Comparison of ENCODE assay signal across 1 cellular context in the genomic region with DNA sequence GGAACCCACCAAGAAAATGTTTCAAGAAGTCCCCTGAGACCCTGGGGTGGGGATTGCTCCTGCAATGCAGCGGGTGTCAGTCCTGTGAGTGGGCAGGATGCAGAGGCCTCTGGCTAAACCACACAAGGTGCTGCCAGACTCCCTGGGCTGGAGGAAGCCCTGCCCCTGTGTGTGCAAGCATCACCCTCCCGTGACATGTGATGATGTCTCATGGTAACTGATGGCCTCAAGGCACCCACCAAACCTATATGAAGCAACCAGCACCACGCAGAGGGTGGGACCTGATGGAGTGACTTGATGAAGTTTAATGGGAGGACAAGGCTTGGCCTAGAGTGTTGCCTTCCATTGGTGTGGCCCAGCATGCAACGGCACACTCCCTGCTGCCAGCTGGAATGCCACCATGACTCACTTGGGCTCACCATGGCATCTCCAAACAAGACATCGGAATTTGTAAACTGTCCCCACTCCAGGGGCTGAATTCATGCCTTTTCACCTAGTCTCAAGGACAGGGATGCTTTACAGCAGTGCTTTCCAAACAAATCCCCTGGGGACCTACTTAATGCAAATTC.
TF ChIP-seq lines count a peak whose summit lies in the region.

No MANE protein-coding gene starts in this region.

TF ChIP-seq in HepG2, 621 proteins besides CTCF, POLR2A, EP300 and RAD21 (continued from another document):
- TF ChIP-seq, protein P1, sequence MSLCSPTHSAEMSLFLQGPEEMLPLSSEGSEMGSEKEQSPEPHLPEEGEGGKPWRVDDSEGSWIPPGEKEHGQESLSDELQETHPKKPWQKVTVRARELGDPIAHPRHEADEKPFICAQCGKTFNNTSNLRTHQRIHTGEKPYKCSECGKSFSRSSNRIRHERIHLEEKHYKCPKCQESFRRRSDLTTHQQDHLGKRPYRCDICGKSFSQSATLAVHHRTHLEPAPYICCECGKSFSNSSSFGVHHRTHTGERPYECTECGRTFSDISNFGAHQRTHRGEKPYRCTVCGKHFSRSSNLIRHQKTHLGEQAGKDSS (CRISPR knock-in tag; IDR thresholded peaks at IDR 0.05; ENCODE audit: borderline replicate concordance, low read depth): no peak
- no peak for TF ChIP-seq ZNF569 (CRISPR knock-in tag; IDR thresholded peaks at IDR 0.05; ENCODE audit: borderline replicate concordance)
- TF ChIP-seq, protein P2, sequence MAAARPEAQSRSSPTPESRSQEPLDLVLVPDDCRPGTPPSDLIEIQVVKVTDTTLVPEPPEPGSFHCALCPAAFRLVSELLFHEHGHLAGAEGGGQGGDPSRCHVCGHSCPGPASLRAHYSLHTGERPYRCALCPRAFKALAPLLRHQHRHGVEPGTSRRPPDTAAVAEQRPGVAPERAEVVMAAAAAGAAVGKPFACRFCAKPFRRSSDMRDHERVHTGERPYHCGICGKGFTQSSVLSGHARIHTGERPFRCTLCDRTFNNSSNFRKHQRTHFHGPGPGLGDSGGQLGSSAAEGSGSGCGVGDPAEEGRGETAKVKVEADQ (CRISPR knock-in tag; IDR thresholded peaks at IDR 0.05; ENCODE audit: borderline replicate concordance): no peak
- no peak for TF ChIP-seq ETV6 (CRISPR knock-in tag; conservative IDR thresholded peaks at IDR 0.05)
- TF ChIP-seq SMARCC2 (IDR thresholded peaks at IDR 0.05): no peak
- no peak for TF ChIP-seq ZNF337 (CRISPR knock-in tag; IDR thresholded peaks at IDR 0.05; ENCODE audit: borderline replicate concordance, low read depth)
